15 cellular contexts compared by ENCODE assay signal in genomic region chr4:27215421-27215820, GRCh38.
A peak's percentile ranks its signal among the peaks of the same experiment; 100 is the strongest.
DNase-seq lines count a peak whose midpoint lies in the region; ATAC-seq and TF ChIP-seq lines count a peak whose summit lies in the region.
"Had no signal": no experiment of that assay in that cellular context is flagged by ENCODE, and none has a peak within 500 bp of the region (broad histone marks: within the 10 kb centered on the region; RNA-seq: fewer than 3 reads in every experiment).

No MANE protein-coding gene starts in this region.

- H3K36me3 ChIP-seq in WERI-Rb-1 (no peaks in the 10 kb centered on the region), aorta (ENCODE audit: control insufficient read depth in 1 of 2, insufficient read depth in 2 of 2, low read length in 1 of 2) (no peaks in the 10 kb centered on the region)
- H3K36me3 ChIP-seq: HAP-1 had no signal

- peaks cover 3 to 5% of the 10 kb centered on the region in 2 donors for H3K4me1 ChIP-seq in aorta (ENCODE audit: control insufficient read depth in 1 of 2, insufficient read depth in 2 of 2, low read length in 2 of 2)
- H3K4me1 ChIP-seq: HAP-1 had no signal

- H3K27me3 ChIP-seq in WERI-Rb-1 (ENCODE audit: insufficient read depth, low read depth, severe bottlenecking), result no peaks in the 10 kb centered on the region
- H3K27me3 ChIP-seq in aorta (ENCODE audit: control insufficient read depth in 1 of 2, insufficient read depth in 2 of 2, low read length in 1 of 2), result no peaks in the 10 kb centered on the region

- no peak overlapping the region for H3K4me3 ChIP-seq in WERI-Rb-1 (ENCODE audit: low read depth, low read length)
- H3K4me3 ChIP-seq in fibroblast of the aortic adventitia (ENCODE audit: low read depth, low read length), result no peak overlapping the region
- H3K4me3 ChIP-seq in aorta (ENCODE audit: low read length in 2 of 2), result no peak overlapping the region
- H3K4me3 ChIP-seq: GM23248, HAP-1 had no signal

- H3K27ac ChIP-seq in WERI-Rb-1 (no peak overlapping the region), aorta (ENCODE audit: low read depth in 1 of 2, low read length in 2 of 2) (peak overlapping the region; percentile 17 to 47)
- H3K27ac ChIP-seq: GM23248 had no signal

- ATAC-seq in aorta (ENCODE audit: low FRiP score) (peak; percentile 15), HG03280 (IDR thresholded peaks at IDR 0.05; ENCODE audit: unreplicated experiment) (no peak), GM18517 (IDR thresholded peaks at IDR 0.05; ENCODE audit: unreplicated experiment) (no peak)

- WGBS in aorta, 2 donors, result 5% methylated on average over 3 of the region's 3 CpGs

- DNase-seq in WERI-Rb-1, result peak; percentile 22
- DNase-seq in fibroblast of the aortic adventitia (ENCODE audit: low read depth), result peak; percentile 21
- DNase-seq in aorta, result peak in 1 of 2 donors; percentile 43
- DNase-seq in NCI-H82 treated with DMSO at 0.1 percent for 48 hours (lab: John Stamatoyannopoulos, UW; ENCODE audit: unreplicated experiment), result no peak
- DNase-seq: C1 segment of cervical spinal cord; Calu3; CD4-positive, alpha-beta memory T cell; COR-L47; DMS79 treated with DMSO at 0.1 percent for 48 hours; GF-D8; GM23248; HFFc6 had no signal

- TF ChIP-seq CTCF in WERI-Rb-1 (IDR thresholded peaks at IDR 0.05; ENCODE audit: low read depth, low read length), result no peak
- TF ChIP-seq CTCF in fibroblast of the aortic adventitia (IDR thresholded peaks at IDR 0.05; ENCODE audit: insufficient read depth, low read length), result no peak

- H3K9me3 ChIP-seq in WERI-Rb-1 (ENCODE audit: severe bottlenecking) (no peaks in the 10 kb centered on the region), aorta (ENCODE audit: control insufficient read depth, low read length) (no peaks in the 10 kb centered on the region)
- H3K9me3 ChIP-seq: HAP-1 had no signal

- intact Hi-C loops in aorta (cut with DNase I), result no loop called here
